8 cellular contexts compared by ENCODE assay signal in the genomic region with DNA sequence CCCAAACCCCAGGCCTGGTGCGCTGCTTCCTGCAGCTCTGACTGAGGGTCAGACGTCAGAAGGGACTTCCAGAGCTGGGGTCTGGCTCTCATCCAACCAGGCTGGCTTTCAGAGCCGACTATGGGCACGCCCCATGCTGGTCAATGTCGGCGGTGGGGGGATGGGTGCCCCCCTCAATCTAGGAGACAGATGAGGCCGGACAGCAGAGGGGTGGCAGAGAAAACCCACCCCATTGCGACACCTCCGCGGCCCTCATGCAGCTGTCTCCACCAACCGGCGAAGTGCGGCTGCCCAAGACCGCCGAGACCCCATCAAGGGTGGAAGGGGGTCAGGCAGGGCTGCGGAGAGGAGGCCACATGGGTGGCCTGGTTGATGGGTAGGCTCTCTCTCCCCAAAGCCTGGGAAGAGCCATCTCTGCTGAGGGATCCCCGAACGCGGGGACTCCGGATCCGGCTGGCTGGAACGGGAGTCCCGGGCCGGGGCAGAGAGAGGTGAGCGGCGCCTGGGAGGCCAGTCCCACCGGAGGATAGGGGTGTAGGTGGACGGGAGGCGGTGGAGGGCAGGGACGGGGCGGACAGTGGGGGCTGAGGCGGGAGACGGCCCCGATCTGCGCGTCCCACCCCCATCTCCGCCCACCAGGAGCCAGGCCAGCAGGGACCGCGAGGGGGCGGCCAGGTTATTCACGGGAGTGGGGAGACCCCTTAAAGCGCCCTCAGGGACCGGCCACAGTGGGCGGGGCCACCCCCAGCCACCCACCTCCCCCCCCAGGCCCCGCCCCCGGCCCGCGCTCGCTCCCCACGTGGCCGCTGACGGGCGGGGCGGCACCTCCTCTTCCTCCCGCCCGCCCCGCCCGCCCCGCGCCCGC. TPM values are rescaled to one million over a fixed set of nuclear protein-coding genes. Genes with fewer than 3 reads are reported as not detected.
A peak's percentile ranks its signal among the peaks of the same experiment; 100 is the strongest.
DNase-seq lines count a peak whose midpoint lies in the region; ATAC-seq and TF ChIP-seq lines count a peak whose summit lies in the region.

A gene (plus strand): TSS at position 864 of the 865 bp plus-strand sequence. CDS start 11,748 bp downstream, outside the sequence.

- H3K27me3 Mint-ChIP-seq in CD14-positive monocyte (ENCODE audit: low read depth in 3 of 3): peaks cover 9 to 16% (median 10%) of the 10 kb centered on the region in 3 donors

- no peak for DNase-seq in CD14-positive monocyte (ENCODE audit: low spot score)
- peak; percentile 77 for DNase-seq in NCI-H460 (ENCODE audit: extremely low read depth, low read depth)
- peak; percentile 38 for DNase-seq in activated T-cell treated with anti-CD3 and anti-CD28 coated beads for 4 hours
- peak; percentile 77 to 83 (median 82) for DNase-seq in mucosa of descending colon

- H3K4me1 ChIP-seq in esophagus (ENCODE audit: control insufficient read depth in 2 of 2, insufficient read depth in 2 of 2, low read length in 1 of 2) (peaks cover 12 to 53% of the 10 kb centered on the region in 2 donors), mucosa of descending colon (ENCODE audit: low read depth) (peaks cover 56% of the 10 kb centered on the region), stomach smooth muscle (ENCODE audit: control insufficient read depth, insufficient read depth, low read length) (peaks cover 56% of the 10 kb centered on the region)

- H3K27me3 ChIP-seq in esophagus (ENCODE audit: control insufficient read depth in 1 of 2, insufficient read depth in 2 of 2, low read length in 2 of 2) (no peaks in the 10 kb centered on the region), stomach smooth muscle (ENCODE audit: control insufficient read depth in 1 of 2, insufficient read depth in 2 of 2, low read length in 2 of 2) (no peaks in the 10 kb centered on the region)

- H3K36me3 ChIP-seq in esophagus (ENCODE audit: control insufficient read depth in 2 of 2, insufficient read depth in 2 of 2, low read length in 1 of 2) (peaks cover 0 to 4% of the 10 kb centered on the region in 2 donors), mucosa of descending colon (ENCODE audit: low read depth) (no peaks in the 10 kb centered on the region), stomach smooth muscle (ENCODE audit: control insufficient read depth in 2 of 2, insufficient read depth in 2 of 2, low read length in 2 of 2) (no peaks in the 10 kb centered on the region)

- no peak for TF ChIP-seq CTCF in CD14-positive monocyte (IDR thresholded peaks at IDR 0.05)
- TF ChIP-seq CTCF in mucosa of descending colon (IDR thresholded peaks at IDR 0.05): no peak

- peak within 1 kb of the TSS in 5 of 7 donors; percentile 28 to 70 (median 64) for H3K27ac Mint-ChIP-seq in CD14-positive monocyte

- peak within 1 kb of the TSS; percentile 68 to 71 for H3K4me3 ChIP-seq in esophagus (ENCODE audit: low read depth in 1 of 2, low read length in 2 of 2)
- peak within 1 kb of the TSS; percentile 91 for H3K4me3 ChIP-seq in mucosa of descending colon
- H3K4me3 ChIP-seq in stomach smooth muscle (ENCODE audit: low read length in 2 of 2): peak within 1 kb of the TSS; percentile 78 to 85

- H3K27ac ChIP-seq in esophagus (ENCODE audit: low read depth in 2 of 2, low read length in 1 of 2) (peak within 1 kb of the TSS; percentile 66 to 82), stomach smooth muscle (ENCODE audit: low read length) (peak within 1 kb of the TSS; percentile 53)

- H3K36me3 Mint-ChIP-seq in CD14-positive monocyte: no peaks in the 10 kb centered on the region

- peak; percentile 46 for ATAC-seq in GM21390 (IDR thresholded peaks at IDR 0.05; ENCODE audit: unreplicated experiment)
- ATAC-seq in mucosa of descending colon: peak; percentile 66
- no peak for ATAC-seq in GM21447 (IDR thresholded peaks at IDR 0.05; ENCODE audit: unreplicated experiment)

- H3K9me3 Mint-ChIP-seq in CD14-positive monocyte: peaks cover 0 to 4% (median 0%) of the 10 kb centered on the region in 7 donors

- WGBS in esophagus, 2 donors: 8 to 18% methylated on average over 33 to 59 of the region's 61 CpGs

- intact Hi-C loops in CD14-positive monocyte (cut with micrococcal nuclease) (no loop called here), mucosa of descending colon (cut with DNase I, micrococcal nuclease) (no loop called here)

- peak within 1 kb of the TSS; percentile 78 to 83 for H3K4me3 Mint-ChIP-seq in CD14-positive monocyte

- H3K9me3 ChIP-seq in esophagus (ENCODE audit: control insufficient read depth in 2 of 2, insufficient read depth in 1 of 2, low read depth in 1 of 2, low read length in 1 of 2) (no peaks in the 10 kb centered on the region), mucosa of descending colon (no peaks in the 10 kb centered on the region), stomach smooth muscle (ENCODE audit: control insufficient read depth in 2 of 2, low read length in 2 of 2) (no peaks in the 10 kb centered on the region)

- peak within 1 kb of the TSS; percentile 75 to 80 for H3K9ac ChIP-seq in stomach smooth muscle (ENCODE audit: low read length in 2 of 2)

- peaks cover 41% of the 10 kb centered on the region for H3K4me1 Mint-ChIP-seq in CD14-positive monocyte

RNA-seq across cellular contexts. Expression of the gene that starts here (rescaled TPM):
- polyA plus RNA-seq in CD14-positive monocyte: 1 to 10 TPM; 2.9 to 3.8 TPM
- 58.0 and 61.3 TPM in 2 replicates for total RNA-seq in NCI-H460 (2014; rRNA removed; shearing (Covaris generic))
- polyA plus RNA-seq in NCI-H460 (2014; cell fraction: nucleus; rRNA removed): 228 and 311 TPM in 2 replicates
- 10 to 100 TPM; 26.6 to 41.9 TPM for polyA plus RNA-seq in esophagus
- 100 to 1,000 TPM; 132 to 216 (median 176) TPM for total RNA-seq in mucosa of descending colon

Comparison
In these comparisons a context has a peak if more than half of its experiments do, and no peak if none do; other contexts are left out.
1. RNA of the gene that starts here (polyA plus RNA-seq): 26.6 to 41.9 TPM in esophagus; 2.9 to 3.8 TPM in CD14-positive monocyte; every median in the first group is over 4 times any median in the second.
2. Peak in every context shown above with its lines, with median percentiles within 50 percentile points of each other: H3K4me3 ChIP-seq.